1 cellular context compared by ENCODE assay signal in the genomic region with DNA sequence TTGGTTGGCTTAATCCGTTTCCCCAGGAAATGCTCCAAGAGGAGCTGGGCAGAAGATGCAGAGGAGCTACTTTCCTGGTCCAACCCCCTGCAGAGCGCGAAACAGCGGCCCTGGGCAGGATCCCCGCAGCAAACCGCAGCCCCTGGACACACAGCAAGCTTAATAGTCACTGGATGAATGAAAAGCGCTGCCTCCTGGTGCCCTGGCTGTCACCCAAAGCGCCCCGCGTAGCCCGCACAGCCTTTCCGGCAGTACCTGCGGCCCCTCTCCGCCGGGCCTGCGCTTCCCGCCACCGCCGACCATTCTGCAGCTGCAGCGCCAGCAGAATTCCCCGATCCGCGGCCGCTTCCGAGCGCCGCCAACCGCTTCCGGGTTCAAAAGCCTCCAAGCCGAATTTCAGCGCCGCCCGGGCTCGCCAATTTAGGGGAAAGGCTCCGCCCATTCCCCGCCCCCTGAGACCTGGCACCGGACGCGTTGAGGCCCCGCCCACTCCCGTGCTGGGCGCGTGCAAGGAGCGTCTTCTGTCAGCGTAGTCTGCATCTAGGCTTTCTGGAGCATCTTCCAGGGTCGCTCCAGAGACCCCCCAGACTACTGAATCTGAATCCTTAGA.
TF ChIP-seq lines count a peak whose summit lies in the region.

HPF1 (minus strand) TSS at position 370 of the 610 bp plus-strand sequence; CDS start at position 303, 67 bp downstream.

TF ChIP-seq in GM23338, 12 proteins besides CTCF, POLR2A, EP300 and RAD21 (continued from another document):
- TF ChIP-seq ZNF462 (CRISPR knock-in tag; IDR thresholded peaks at IDR 0.05) (no peak), EZH2 (IDR thresholded peaks at IDR 0.05; ENCODE audit: low read depth, unreplicated experiment) (no peak), POLR2AphosphoS5 (IDR thresholded peaks at IDR 0.05; ENCODE audit: low read depth) (peak; percentile 65; the same call in 1 of the 2 replicates), CREB1 (CRISPR knock-in tag; IDR thresholded peaks at IDR 0.05; ENCODE audit: low read depth) (peak; percentile 41), ZNF114 (CRISPR knock-in tag; IDR thresholded peaks at IDR 0.05) (no peak)
TF ChIP-seq in GM23338: peak in this region for 3.
